In the genomic region with DNA sequence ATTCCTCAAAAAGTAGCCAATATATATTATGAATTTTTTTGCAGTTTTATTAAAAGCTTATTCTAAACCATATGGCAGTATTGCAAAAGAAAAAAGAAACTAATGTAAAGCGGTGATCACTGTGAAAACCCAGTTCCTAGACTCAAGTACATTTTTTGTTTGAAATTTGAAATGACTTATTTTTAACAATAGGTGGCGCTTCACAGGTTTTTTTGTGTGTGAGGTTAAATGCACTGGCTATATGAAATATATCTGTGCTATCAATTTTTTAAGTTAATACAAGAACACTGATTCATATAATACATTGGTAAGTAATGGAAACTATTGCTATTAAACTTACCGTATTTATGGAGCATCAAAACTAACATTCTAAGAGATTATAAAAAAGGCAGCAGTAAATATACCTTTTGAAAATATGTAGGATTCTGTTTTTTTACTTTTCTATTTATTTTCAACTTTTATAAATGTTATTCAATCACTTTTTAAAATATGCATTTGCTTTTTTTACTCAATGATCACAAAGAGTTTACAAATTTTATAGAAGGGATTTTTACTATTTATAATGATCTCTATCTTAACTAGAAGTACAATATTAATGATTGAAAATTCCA, we compare ENCODE assay signal across 9 cellular contexts. TPM values are rescaled to one million over a fixed set of nuclear protein-coding genes. Genes with fewer than 3 reads are reported as not detected.
DNase-seq lines count a peak whose midpoint lies in the region; ATAC-seq, FAIRE-seq and TF ChIP-seq lines count a peak whose summit lies in the region.
"Had no signal": no experiment of that assay in that cellular context is flagged by ENCODE, and none has a peak within 500 bp of the region (broad histone marks: within the 10 kb centered on the region; RNA-seq: fewer than 3 reads in every experiment).

No MANE protein-coding gene starts in this region.

- H3F3A ChIP-seq in neural progenitor cell (ENCODE audit: low read depth) = peaks cover 4% of the 10 kb centered on the region

- peaks cover 0 to 8% of the 10 kb centered on the region in 2 experiments; a peak in 2 of 5 replicates for H3K4me1 ChIP-seq in K562 (replicated peaks in 1 of 2; ENCODE audit: control insufficient read depth in 2 of 2, insufficient read depth in 2 of 2, low read length in 2 of 2)
- H3K4me1 ChIP-seq in neural progenitor cell = no peaks in the 10 kb centered on the region
- H3K4me1 ChIP-seq in mesenchymal stem cell (ENCODE audit: control insufficient read depth, insufficient read depth, low read depth, low read length) = no peaks in the 10 kb centered on the region
- H3K4me1 ChIP-seq: SJCRH30 had no signal

- CTCF ChIA-PET in K562 (lab: Yijun Ruan, JAX; ENCODE audit: low intra/inter-chr PET ratio) = no interaction called here

- no peak for TF ChIP-seq EP300 in K562 (IDR thresholded peaks at IDR 0.05; ENCODE audit: low read length)

- peaks cover 2% of the 10 kb centered on the region for H3K36me3 Mint-ChIP-seq in neural progenitor cell

- no peak overlapping the region for H4K91ac ChIP-seq in mesenchymal stem cell (ENCODE audit: low read length)

- H2AFZ ChIP-seq in K562 (ENCODE audit: low read depth, low read length) (no peak overlapping the region), neural progenitor cell (replicated peaks) (no peak overlapping the region), mesenchymal stem cell (ENCODE audit: low read depth, low read length) (no peak overlapping the region)

- peak; percentile 49 for TF ChIP-seq CTCF in GM10266 (IDR thresholded peaks at IDR 0.05; ENCODE audit: control insufficient read depth, insufficient read depth, low read depth, missing control alignments)
- TF ChIP-seq CTCF in LNCaP clone FGC (IDR thresholded peaks at IDR 0.05; ENCODE audit: control insufficient read depth, extremely low read depth, insufficient read depth) = peak; percentile 46
- peak; percentile 26 to 56 (median 33); a peak in 3 of 6 replicates for TF ChIP-seq CTCF in K562 (IDR thresholded peaks at IDR 0.05 in 2 of 3, conservative IDR thresholded peaks at IDR 0.05 in 1 of 3; ENCODE audit: insufficient read depth in 2 of 3, low read depth in 1 of 3, low read length in 3 of 3)
- peak; percentile 73 for TF ChIP-seq CTCF in neural progenitor cell (IDR thresholded peaks at IDR 0.05)

- no peak overlapping the region for H2BK15ac ChIP-seq in mesenchymal stem cell (ENCODE audit: low read depth, poor library complexity, severe bottlenecking)

- no peak overlapping the region for H3K4ac ChIP-seq in mesenchymal stem cell (ENCODE audit: low read depth in 1 of 2, low read length in 2 of 2)

- H3K27me3 Mint-ChIP-seq in neural progenitor cell (ENCODE audit: insufficient read depth, low read depth) = peaks cover 3% of the 10 kb centered on the region

- H3K18ac ChIP-seq in mesenchymal stem cell (ENCODE audit: low read depth in 1 of 2, low read length in 2 of 2) = no peak overlapping the region

- H2BK120ac ChIP-seq in mesenchymal stem cell (ENCODE audit: low read depth, low read length) = no peak overlapping the region

- no peaks in the 10 kb centered on the region for H3K9me1 ChIP-seq in K562 (ENCODE audit: control insufficient read depth, insufficient read depth, low read length)

- no peak overlapping the region for H3K27ac Mint-ChIP-seq in neural progenitor cell

- intact Hi-C loops in K562 (cut with micrococcal nuclease) = loop anchor here (2.0 to 10.0 kb wide), 2 partner anchors 174 to 270 kb away; no protein-coding TSS in a partner anchor

- H3K9me3 Mint-ChIP-seq in neural progenitor cell = peaks cover 5% of the 10 kb centered on the region

- H2BK5ac ChIP-seq in mesenchymal stem cell (ENCODE audit: low read depth, low read length, poor library complexity, severe bottlenecking) = no peak overlapping the region

- no peaks in the 10 kb centered on the region for H3K79me1 ChIP-seq in mesenchymal stem cell (replicated peaks; ENCODE audit: low read length, poor library complexity, severe bottlenecking)

- no peak for TF ChIP-seq POLR2A in K562 (conservative IDR thresholded peaks at IDR 0.05)

- H3K4me1 Mint-ChIP-seq in neural progenitor cell = peaks cover 3% of the 10 kb centered on the region

- no peak overlapping the region for H3K27ac ChIP-seq in K562 (ENCODE audit: extremely low read depth, low read depth, low read length)
- no peak overlapping the region for H3K27ac ChIP-seq in neural progenitor cell
- H3K27ac ChIP-seq in mesenchymal stem cell (ENCODE audit: low read length, poor library complexity, severe bottlenecking) = no peak overlapping the region
- H3K27ac ChIP-seq: SJCRH30 had no signal

- FAIRE-seq in K562 (lab: Jason Lieb, UNC) = no peak

- H3K27me3 ChIP-seq in K562 (ENCODE audit: control insufficient read depth in 2 of 2, insufficient read depth in 2 of 2, low read length in 2 of 2) = no peaks in the 10 kb centered on the region
- no peaks in the 10 kb centered on the region for H3K27me3 ChIP-seq in neural progenitor cell
- no peaks in the 10 kb centered on the region for H3K27me3 ChIP-seq in mesenchymal stem cell (ENCODE audit: control insufficient read depth in 1 of 2, insufficient read depth in 1 of 2, low read length in 2 of 2)
- H3K27me3 ChIP-seq: SJCRH30 had no signal

- in situ Hi-C loops in K562 (cut with MboI) = no loop called here

- H3K79me2 ChIP-seq in K562 (ENCODE audit: control insufficient read depth, insufficient read depth, low read length) (no peaks in the 10 kb centered on the region), neural progenitor cell (ENCODE audit: low read depth) (no peaks in the 10 kb centered on the region)

- H3K23ac ChIP-seq in mesenchymal stem cell (ENCODE audit: low read length in 2 of 2) = no peak overlapping the region

- H3K4me2 ChIP-seq in K562 (ENCODE audit: insufficient read depth, low read length) (no peak overlapping the region), neural progenitor cell (no peak overlapping the region), mesenchymal stem cell (ENCODE audit: low read length, poor library complexity, severe bottlenecking) (no peak overlapping the region)

- POLR2A ChIA-PET in K562 (lab: Yijun Ruan, JAX) = no interaction called here

- WGBS in K562 (ENCODE audit: insufficient coverage, low coverage, missing lambda C conversion rate) = 5% methylated on average over 3 of the region's 3 CpGs
- WGBS in mesenchymal stem cell = no CpG with 5 or more reads among the region's 3 CpGs

- H3K4me3 ChIP-seq in LNCaP clone FGC (ENCODE audit: low read depth, low read length) = no peak overlapping the region
- no peak overlapping the region for H3K4me3 ChIP-seq in K562
- no peak overlapping the region for H3K4me3 ChIP-seq in neural progenitor cell
- no peak overlapping the region for H3K4me3 ChIP-seq in mesenchymal stem cell (ENCODE audit: insufficient read depth in 1 of 2, low read depth in 1 of 2, low read length in 2 of 2)
- H3K4me3 ChIP-seq: SJCRH30 had no signal

- H3K9ac ChIP-seq in K562 (ENCODE audit: insufficient read depth in 1 of 2, low read depth in 2 of 2, low read length in 2 of 2) = no peak overlapping the region
- no peak overlapping the region for H3K9ac ChIP-seq in neural progenitor cell
- H3K9ac ChIP-seq in mesenchymal stem cell (ENCODE audit: low read length) = no peak overlapping the region

- peak in 1 of 2 experiments; percentile 57; a peak in 2 of 4 replicates for TF ChIP-seq RAD21 in K562 (CRISPR knock-in tag; conservative IDR thresholded peaks at IDR 0.05 in 1 of 2, IDR thresholded peaks at IDR 0.05 in 1 of 2)

- H3K4me3 Mint-ChIP-seq in neural progenitor cell = no peak overlapping the region

- no peak overlapping the region for H4K8ac ChIP-seq in mesenchymal stem cell (ENCODE audit: low read length)

- no TSS peak for BruUV-seq in K562 (replicated peaks; lab: Mats Ljungman, UMichigan)

- ATAC-seq in K562 = peak; percentile 53; the same call in 1 of the 3 replicates

- no peaks in the 10 kb centered on the region for H4K20me1 ChIP-seq in K562 (replicated peaks; ENCODE audit: control insufficient read depth, insufficient read depth, low read length)
- H4K20me1 ChIP-seq in neural progenitor cell (ENCODE audit: low read depth) = no peaks in the 10 kb centered on the region

- no peak overlapping the region for H3K14ac ChIP-seq in mesenchymal stem cell (ENCODE audit: low read length in 2 of 2)

- H3K9me3 ChIP-seq in K562 (replicated peaks; ENCODE audit: control insufficient read depth, insufficient read depth, low read depth, low read length) (no peaks in the 10 kb centered on the region), neural progenitor cell (ENCODE audit: low read depth) (no peaks in the 10 kb centered on the region), mesenchymal stem cell (ENCODE audit: control insufficient read depth, low read length) (no peaks in the 10 kb centered on the region)
- H3K9me3 ChIP-seq: SJCRH30 had no signal

- H2AK5ac ChIP-seq in mesenchymal stem cell (ENCODE audit: low read length, severe bottlenecking) = no peak overlapping the region

- no peak overlapping the region for H2BK12ac ChIP-seq in mesenchymal stem cell (ENCODE audit: low read length in 2 of 2)

- H3K36me3 ChIP-seq in K562 (ENCODE audit: control insufficient read depth, insufficient read depth, low read length) (no peaks in the 10 kb centered on the region), neural progenitor cell (no peaks in the 10 kb centered on the region), mesenchymal stem cell (ENCODE audit: control insufficient read depth in 1 of 2, insufficient read depth in 2 of 2, low read depth in 1 of 2, low read length in 2 of 2) (no peaks in the 10 kb centered on the region)
- H3K36me3 ChIP-seq: SJCRH30 had no signal

- no peak for DNase-seq in GM10266 (ENCODE audit: extremely low spot score)
- DNase-seq in LNCaP clone FGC (ENCODE audit: low read depth) = no peak
- peak in 3 of 4 experiments; percentile 18 to 24 (median 20) for DNase-seq in K562 (ENCODE audit: extremely low read depth in 1 of 4, low spot score in 3 of 4)
- DNase-seq in neural progenitor cell (ENCODE audit: low spot score) = no peak
- no peak for DNase-seq in KG1 (lab: John Stamatoyannopoulos, UW)
- DNase-seq in mesenchymal stem cell = no peak
- DNase-seq in activated T-cell treated with anti-CD3 and anti-CD28 coated beads for 4 hours = no peak
- DNase-seq in foreskin melanocyte = no peak

RNA-seq across cellular contexts. Expression of a gene that starts 5.6 kb away (rescaled TPM):
- total RNA-seq in K562 (2011; cell fraction: chromatin; rRNA removed; ENCODE audit: low replicate concordance) = 3.2 TPM in 2 replicates
- total RNA-seq in K562 (2011; cell fraction: nucleolus; rRNA removed) = 1.4 and 2.3 TPM in 2 replicates
- total RNA-seq in K562 (2011; cell fraction: nucleoplasm; rRNA removed) = 2.4 and 3.0 TPM in 2 replicates
- total RNA-seq in K562 (2014; rRNA removed) (0.37 and 1.9 TPM in 2 replicates), K562 (2014; rRNA removed; fragmentation: Illumina TruSeq; extraction: Trizol) (0.25 and 0.54 TPM in 2 replicates), K562 (2015; rRNA removed; fragmentation: Illumina TruSeq; extraction: Trizol) (0.15 and 0.29 TPM in 2 replicates), K562 (2021) (1.00 and 1.0 TPM in 2 replicates), neural progenitor cell (ENCODE audit: low replicate concordance) (35.9 and 50.8 TPM in 2 replicates)
- polyA plus RNA-seq in K562 (2011; rRNA removed) (0.91 and 1.1 TPM in 2 replicates), K562 (2014; fragmentation: Illumina TruSeq; extraction: Trizol) (0.36 and 0.55 TPM in 2 replicates), K562 (2014; fragmentation: Nextera tagmentation; extraction: Ambion mirVana) (under 1 TPM in 1 of 2 experiments, not detected in 1; 0.18 TPM), K562 (2014; rRNA removed) (0.36 and 0.81 TPM in 2 replicates)
- polyA plus RNA-seq in K562 (2011; cell fraction: cytosol; rRNA removed) = 0.66 and 1.4 TPM in 2 replicates
- 1.5 and 1.9 TPM in 2 replicates for polyA plus RNA-seq in K562 (2011; cell fraction: nucleus; rRNA removed)
- polyA plus RNA-seq in K562 (2012) = 0.30 and 0.32 TPM in 2 replicates
- polyA minus RNA-seq in K562 (2011; rRNA and poly(A)+ RNA removed) = 1.1 and 2.4 TPM in 2 replicates
- 0.67 and 1.3 TPM in 2 replicates for polyA minus RNA-seq in K562 (2011; cell fraction: cytosol; rRNA and poly(A)+ RNA removed)
- polyA minus RNA-seq in K562 (2011; cell fraction: nucleus; rRNA and poly(A)+ RNA removed) = 1.8 and 3.6 TPM in 2 replicates
- 106 TPM for polyA plus RNA-seq in mesenchymal stem cell (2013, experiment 1 of 2)
- polyA plus RNA-seq in mesenchymal stem cell (2013, experiment 2 of 2) = 105 TPM

Comparison
In these comparisons a context has a peak if more than half of its experiments do, and no peak if none do; other contexts are left out.
1. DNase-seq: peak in K562 (3 of 4); none in GM10266 (single experiment), LNCaP clone FGC (single experiment), neural progenitor cell (single experiment), KG1 (single experiment), mesenchymal stem cell (single experiment), activated T-cell treated with anti-CD3 and anti-CD28 coated beads for 4 hours (single experiment) and foreskin melanocyte (single experiment).
2. Peak in every context shown above with its lines, with median percentiles within 50 percentile points of each other: CTCF ChIP-seq.